Comparison of ENCODE assay signal across 1 cellular context in genomic region chrX:47513034-47513696, GRCh38.
TF ChIP-seq lines count a peak whose summit lies in the region.

No MANE protein-coding gene starts in this region.

TF ChIP-seq in HEK293, 187 proteins besides CTCF, POLR2A, EP300 and RAD21 (continued from another document):
- TF ChIP-seq PATZ1 (tag by site-specific recombination; IDR thresholded peaks at IDR 0.05) (0 out of 2 replicates have a peak, but pooled peaks have one; percentile 18), ZBTB10 (tag by site-specific recombination; IDR thresholded peaks at IDR 0.05) (peak; percentile 45; the same call in 1 of the 2 replicates), ZBTB17 (tag by site-specific recombination; IDR thresholded peaks at IDR 0.05) (peak; percentile 71)
